Comparison of ENCODE assay signal across 2 cellular contexts in genomic region chr10:5622186-5622585, GRCh38.
A peak's percentile ranks its signal among the peaks of the same experiment; 100 is the strongest.
TF ChIP-seq lines count a peak whose summit lies in the region.

No MANE protein-coding gene starts in this region.

TF ChIP-seq in IMR-90, 13 proteins besides CTCF, POLR2A, EP300 and RAD21:
- no peak for TF ChIP-seq NFE2L2 (IDR thresholded peaks at IDR 0.05; ENCODE audit: low read depth, low read length)
- no peak for TF ChIP-seq RCOR1 (IDR thresholded peaks at IDR 0.05; ENCODE audit: insufficient replicate concordance, low read length)
- no peak for TF ChIP-seq MXI1 (IDR thresholded peaks at IDR 0.05; ENCODE audit: borderline replicate concordance, low read depth, low read length)
- no peak for TF ChIP-seq BHLHE40 (IDR thresholded peaks at IDR 0.05; ENCODE audit: low read depth, low read length)
- no peak for TF ChIP-seq CHD1 (IDR thresholded peaks at IDR 0.05; ENCODE audit: low read depth, low read length)
- TF ChIP-seq FOS (IDR thresholded peaks at IDR 0.05; ENCODE audit: low read depth, low read length): no peak
- no peak for TF ChIP-seq RFX5 (IDR thresholded peaks at IDR 0.05; ENCODE audit: low read depth, low read length)
- no peak for TF ChIP-seq MAFK (IDR thresholded peaks at IDR 0.05; ENCODE audit: low read depth, low read length)
- no peak for TF ChIP-seq CEBPB (IDR thresholded peaks at IDR 0.05; ENCODE audit: low read depth, low read length)
- TF ChIP-seq USF2 (IDR thresholded peaks at IDR 0.05; ENCODE audit: low read depth, low read length): no peak
- TF ChIP-seq MAZ (IDR thresholded peaks at IDR 0.05; ENCODE audit: borderline replicate concordance, low read depth, low read length): no peak
- no peak for TF ChIP-seq SMC3 (IDR thresholded peaks at IDR 0.05; ENCODE audit: low read depth, low read length)
- no peak for TF ChIP-seq ELK1 (IDR thresholded peaks at IDR 0.05; ENCODE audit: borderline replicate concordance, low read depth, low read length)

TF ChIP-seq in HepG2, 621 proteins besides CTCF, POLR2A, EP300 and RAD21:
- no peak for TF ChIP-seq ZC3H13 (CRISPR knock-in tag; IDR thresholded peaks at IDR 0.05)
- TF ChIP-seq HIC2 (CRISPR knock-in tag; IDR thresholded peaks at IDR 0.05; ENCODE audit: low read depth): no peak
- no peak for TF ChIP-seq ZNF253 (CRISPR knock-in tag; IDR thresholded peaks at IDR 0.05; ENCODE audit: borderline replicate concordance)
- 0 out of 2 replicates have a peak, but pooled peaks have one; percentile 16 for TF ChIP-seq ZMYM3 (CRISPR knock-in tag; IDR thresholded peaks at IDR 0.05)
TF ChIP-seq in HepG2: peak in this region for 1.
